12 cellular contexts compared by ENCODE assay signal in the genomic region with DNA sequence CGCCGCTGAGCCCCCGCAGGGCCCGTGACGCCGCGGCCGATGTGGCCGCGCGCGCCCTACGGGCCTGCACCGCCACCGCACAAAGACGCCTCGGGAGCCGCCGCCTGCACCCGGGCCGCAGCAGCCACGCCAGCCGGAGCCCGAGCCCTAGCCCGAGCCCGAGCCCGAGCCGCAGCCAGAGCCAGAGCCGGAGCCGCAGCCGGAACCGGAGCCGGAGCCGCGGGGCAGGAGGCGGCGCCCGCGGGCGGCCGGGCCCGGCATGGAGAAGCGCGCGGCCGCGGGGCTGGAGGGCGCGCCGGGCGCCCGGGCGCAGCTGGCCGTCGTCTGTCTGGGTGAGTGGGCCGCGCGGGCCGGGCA. TPM values are rescaled to one million over a fixed set of nuclear protein-coding genes. Genes with fewer than 3 reads are reported as not detected.
DNase-seq lines count a peak whose midpoint lies in the region; ATAC-seq, FAIRE-seq and TF ChIP-seq lines count a peak whose summit lies in the region.
"Had no signal": no experiment of that assay in that cellular context is flagged by ENCODE, and none has a peak within 500 bp of the region (broad histone marks: within the 10 kb centered on the region; RNA-seq: fewer than 3 reads in every experiment).

No MANE protein-coding gene starts in this region.

- POLR2A ChIA-PET in activated CD4-positive, alpha-beta T cell treated with anti-CD3 and anti-CD28 coated beads for 36 hours (lab: Charles Lee), result no interaction called here
- POLR2A ChIA-PET in HepG2 (lab: Yijun Ruan, JAX), result interaction anchor here (1.5 to 2.7 kb wide), 2 partner anchors 17 to 24 kb away, joined by 3 to 22 read pairs; no protein-coding TSS in a partner anchor

- H3K36me3 ChIP-seq in bronchial epithelial cell (ENCODE audit: control insufficient read depth, insufficient read depth, low read length) (no peaks in the 10 kb centered on the region), HepG2 (replicated peaks in 1 of 2; ENCODE audit: control insufficient read depth in 1 of 2, insufficient read depth in 2 of 2, low read length in 2 of 2) (peaks cover 2 to 21% of the 10 kb centered on the region in 2 experiments; a peak in 3 of 5 replicates), upper lobe of left lung (no peaks in the 10 kb centered on the region)

- in situ Hi-C loops in HepG2 (cut with HindIII; ENCODE audit: extremely low pct_ligation_motif_present, low pct_unique_long_range_greater_than_20kb), result no loop called here

- peak overlapping the region; percentile 83; the same call in 1 of the 2 replicates for H3K4me2 ChIP-seq in HepG2 (ENCODE audit: low read depth, low read length)

- no CpG with 5 or more reads among the region's 59 CpGs for WGBS in HepG2 (ENCODE audit: low lambda C conversion rate)
- WGBS in upper lobe of left lung, 2 donors, result no CpG with 5 or more reads among the region's 59 CpGs

- TF ChIP-seq POLR2A in HepG2 (IDR thresholded peaks at IDR 0.05; ENCODE audit: insufficient read depth in 1 of 2, low read depth in 2 of 2, low read length in 2 of 2) (no peak), upper lobe of left lung (IDR thresholded peaks at IDR 0.05) (no peak)

- DNase-seq in activated CD4-positive, alpha-beta T cell treated with anti-CD3 and anti-CD28 coated beads for 36 hours, result peak; percentile 17
- DNase-seq in activated CD4-positive, alpha-beta T cell treated with anti-CD3 and anti-CD28 coated beads for 4 hours, result no peak
- DNase-seq in bronchial epithelial cell (ENCODE audit: low read depth), result no peak
- no peak for DNase-seq in HepG2 (ENCODE audit: low spot score)
- peak in 1 of 2 donors; percentile 89 for DNase-seq in upper lobe of left lung
- DNase-seq in osteocyte (ENCODE audit: extremely low spot score, unreplicated experiment), result no peak
- DNase-seq in central memory CD4-positive, alpha-beta T cell, result no peak
- DNase-seq: activated T-cell treated with anti-CD3 and anti-CD28 coated beads, Interleukin-2, amount 50 U/mL, for 1 hour; HCEC 1CT; islet precursor cell; NCI-H1436 treated with DMSO at 0.1 percent for 48 hours had no signal

- no peaks in the 10 kb centered on the region for H3K9me3 ChIP-seq in HepG2 (ENCODE audit: low read length)
- no peaks in the 10 kb centered on the region for H3K9me3 ChIP-seq in upper lobe of left lung

- ATAC-seq in activated CD4-positive, alpha-beta T cell treated with anti-CD3 and anti-CD28 coated beads for 36 hours, result peak; percentile 33
- peak; percentile 3; the same call in 2 of the 3 replicates for ATAC-seq in HepG2
- peak in 1 of 2 donors; percentile 59 for ATAC-seq in upper lobe of left lung (ENCODE audit: low FRiP score in 2 of 2)
- ATAC-seq in activated T-helper 17 cell treated with anti-CD3 and anti-CD28 coated beads, Interleukin-2, amount 50 U/mL, for 72 hours (replicated peaks), result no peak

- H3K9me3 Mint-ChIP-seq in activated CD4-positive, alpha-beta T cell treated with anti-CD3 and anti-CD28 coated beads for 36 hours (ENCODE audit: low read depth), result no peaks in the 10 kb centered on the region
- no peaks in the 10 kb centered on the region for H3K9me3 Mint-ChIP-seq in osteocyte (ENCODE audit: unreplicated experiment)
- no peaks in the 10 kb centered on the region for H3K9me3 Mint-ChIP-seq in activated T-helper 17 cell treated with anti-CD3 and anti-CD28 coated beads, Interleukin-2, amount 50 U/mL, for 72 hours

- H3K4me3 ChIP-seq in bronchial epithelial cell (ENCODE audit: low read depth, low read length) (peak overlapping the region; percentile 43), HepG2 (replicated peaks in 1 of 3; ENCODE audit: insufficient read depth in 1 of 3, low read depth in 2 of 3, low read length in 3 of 3) (peak overlapping the region; percentile 73 to 78 (median 76); a peak in 5 of 6 replicates), upper lobe of left lung (peak overlapping the region in 3 of 4 donors; percentile 70)

- no peak overlapping the region for H2AFZ ChIP-seq in HepG2 (ENCODE audit: low read length)

- peak overlapping the region; percentile 85 for H3K27ac ChIP-seq in HepG2 (ENCODE audit: extremely low read length, insufficient read depth, low read length)
- H3K27ac ChIP-seq in upper lobe of left lung, result peak overlapping the region in 1 of 4 donors; percentile 70

- peaks cover 39% of the 10 kb centered on the region for H3K27me3 Mint-ChIP-seq in activated CD4-positive, alpha-beta T cell treated with anti-CD3 and anti-CD28 coated beads for 36 hours
- peaks cover 6% of the 10 kb centered on the region for H3K27me3 Mint-ChIP-seq in osteocyte (ENCODE audit: unreplicated experiment)
- H3K27me3 Mint-ChIP-seq in activated T-helper 17 cell treated with anti-CD3 and anti-CD28 coated beads, Interleukin-2, amount 50 U/mL, for 72 hours, result peaks cover 26% of the 10 kb centered on the region

- no peaks in the 10 kb centered on the region for H3K36me3 Mint-ChIP-seq in activated CD4-positive, alpha-beta T cell treated with anti-CD3 and anti-CD28 coated beads for 36 hours (ENCODE audit: low read depth)
- no peaks in the 10 kb centered on the region for H3K36me3 Mint-ChIP-seq in osteocyte (ENCODE audit: unreplicated experiment)
- H3K36me3 Mint-ChIP-seq in activated T-helper 17 cell treated with anti-CD3 and anti-CD28 coated beads, Interleukin-2, amount 50 U/mL, for 72 hours (ENCODE audit: low read depth), result peaks cover 4% of the 10 kb centered on the region

- CTCF ChIA-PET in activated CD4-positive, alpha-beta T cell treated with anti-CD3 and anti-CD28 coated beads for 36 hours (lab: Charles Lee), result interaction anchor here (1.7 kb wide), 1 partner anchor 11 kb away, joined by 5 read pairs; no protein-coding TSS in a partner anchor
- CTCF ChIA-PET in HepG2 (lab: Yijun Ruan, JAX; ENCODE audit: low intra/inter-chr PET ratio, low total read pairs), result no interaction called here

- TF ChIP-seq CTCF in bronchial epithelial cell (IDR thresholded peaks at IDR 0.05; ENCODE audit: insufficient read depth, low read length, severe bottlenecking) (no peak), HepG2 (CRISPR knock-in tag; IDR thresholded peaks at IDR 0.05) (no peak), upper lobe of left lung (IDR thresholded peaks at IDR 0.05) (no peak), osteocyte (IDR thresholded peaks at IDR 0.05) (no peak)

- H3K4me1 Mint-ChIP-seq in activated CD4-positive, alpha-beta T cell treated with anti-CD3 and anti-CD28 coated beads for 36 hours, result peaks cover under 1% of the 10 kb centered on the region
- H3K4me1 Mint-ChIP-seq in osteocyte (ENCODE audit: unreplicated experiment), result peaks cover 5% of the 10 kb centered on the region
- H3K4me1 Mint-ChIP-seq in activated T-helper 17 cell treated with anti-CD3 and anti-CD28 coated beads, Interleukin-2, amount 50 U/mL, for 72 hours, result no peaks in the 10 kb centered on the region

- H4K20me1 ChIP-seq in HepG2 (ENCODE audit: insufficient read depth, low read length), result no peaks in the 10 kb centered on the region

- TF ChIP-seq EP300 in HepG2 (IDR thresholded peaks at IDR 0.05; ENCODE audit: low read depth in 2 of 2, low read length in 2 of 2), result no peak
- TF ChIP-seq EP300 in HepG2 (CRISPR knock-in tag; IDR thresholded peaks at IDR 0.05; ENCODE audit: borderline replicate concordance), result no peak
- no peak for TF ChIP-seq EP300 in upper lobe of left lung (IDR thresholded peaks at IDR 0.05)

- H3K27ac Mint-ChIP-seq in activated CD4-positive, alpha-beta T cell treated with anti-CD3 and anti-CD28 coated beads for 36 hours, result no peak overlapping the region
- H3K27ac Mint-ChIP-seq in osteocyte (ENCODE audit: unreplicated experiment), result no peak overlapping the region
- H3K27ac Mint-ChIP-seq in activated T-helper 17 cell treated with anti-CD3 and anti-CD28 coated beads, Interleukin-2, amount 50 U/mL, for 72 hours, result no peak overlapping the region

- H3K4me1 ChIP-seq in HepG2 (ENCODE audit: insufficient read depth, low read length) (peaks cover 48% of the 10 kb centered on the region), upper lobe of left lung (peaks cover 8 to 22% (median 11%) of the 10 kb centered on the region in 4 donors)

- H3K9ac ChIP-seq in HepG2 (ENCODE audit: insufficient read depth, low read depth, low read length), result peak overlapping the region; percentile 77

- TF ChIP-seq RAD21 in HepG2 (CRISPR knock-in tag; IDR thresholded peaks at IDR 0.05), result no peak

- intact Hi-C loops in activated CD4-positive, alpha-beta T cell treated with anti-CD3 and anti-CD28 coated beads for 36 hours (cut with DNase I, micrococcal nuclease), result no loop called here
- intact Hi-C loops in HepG2 (cut with micrococcal nuclease; ENCODE audit: unreplicated experiment), result no loop called here

- H3K4me3 Mint-ChIP-seq in activated CD4-positive, alpha-beta T cell treated with anti-CD3 and anti-CD28 coated beads for 36 hours, result no peak overlapping the region
- H3K4me3 Mint-ChIP-seq in osteocyte (ENCODE audit: unreplicated experiment), result no peak overlapping the region
- no peak overlapping the region for H3K4me3 Mint-ChIP-seq in activated T-helper 17 cell treated with anti-CD3 and anti-CD28 coated beads, Interleukin-2, amount 50 U/mL, for 72 hours

- peaks cover 13% of the 10 kb centered on the region for H3K79me2 ChIP-seq in HepG2 (ENCODE audit: insufficient read depth, low read length)

- H3K27me3 ChIP-seq in bronchial epithelial cell (ENCODE audit: control insufficient read depth, insufficient read depth, low read length) (peaks cover 2% of the 10 kb centered on the region), HepG2 (ENCODE audit: control insufficient read depth in 1 of 2, insufficient read depth in 2 of 2, low read length in 2 of 2) (peaks cover 1 to 6% of the 10 kb centered on the region in 2 experiments; a peak in 2 of 5 replicates), upper lobe of left lung (no peaks in the 10 kb centered on the region)

- no peak for FAIRE-seq in bronchial epithelial cell (lab: Jason Lieb, UNC)
- no peak for FAIRE-seq in HepG2 (lab: Jason Lieb, UNC)

- BruUV-seq in HepG2 (replicated peaks; lab: Mats Ljungman, UMichigan), result no TSS peak

RNA-seq across cellular contexts. Expression of a gene that starts 0.4 kb away (rescaled TPM):
- total RNA-seq in activated CD4-positive, alpha-beta T cell treated with anti-CD3 and anti-CD28 coated beads for 36 hours, result under 1 TPM; 0.37 TPM
- total RNA-seq in bronchial epithelial cell (9.0 and 10.2 TPM in 2 replicates), HepG2 (2016; rRNA removed; fragmentation: Illumina TruSeq; extraction: Trizol) (45.1 and 51.6 TPM in 2 replicates), upper lobe of left lung (10 to 100 TPM in 4 of 6 donors, 1 to 10 TPM in 2; 8.2 to 29.7 (median 19.0) TPM), osteocyte (49.8 and 52.3 TPM in 2 replicates)
- total RNA-seq in HepG2 (2016; cell fraction: cytosol; rRNA removed; fragmentation: Illumina TruSeq; extraction: Trizol; ENCODE audit: low read depth), result 34.5 and 35.4 TPM in 2 replicates
- total RNA-seq in HepG2 (2016; cell fraction: insoluble cytoplasmic fraction; rRNA removed; fragmentation: Illumina TruSeq; extraction: Trizol), result 39.3 and 56.4 TPM in 2 replicates
- 85.6 and 91.5 TPM in 2 replicates for total RNA-seq in HepG2 (2016; cell fraction: membrane; rRNA removed; fragmentation: Illumina TruSeq; extraction: Trizol)
- 24.3 and 30.9 TPM in 2 replicates for total RNA-seq in HepG2 (2016; cell fraction: nucleus; rRNA removed; fragmentation: Illumina TruSeq; extraction: Trizol)
- 17.6 and 30.3 TPM in 2 replicates for polyA plus RNA-seq in HepG2 (2011; rRNA removed)
- polyA plus RNA-seq in HepG2 (2011; cell fraction: cytosol; rRNA removed), result 9.6 and 22.4 TPM in 2 replicates
- 49.0 and 59.4 TPM in 2 replicates for polyA plus RNA-seq in HepG2 (2011; cell fraction: nucleus; rRNA removed)
- 12.5 and 18.3 TPM in 2 replicates for polyA plus RNA-seq in HepG2 (2012)
- polyA plus RNA-seq in HepG2 (2016; cell fraction: cytosol; fragmentation: Illumina TruSeq; extraction: Trizol; ENCODE audit: low read depth), result 46.7 and 50.1 TPM in 2 replicates
- polyA plus RNA-seq in HepG2 (2016; cell fraction: insoluble cytoplasmic fraction; fragmentation: Illumina TruSeq; extraction: Trizol; ENCODE audit: low read depth), result 41.6 and 54.2 TPM in 2 replicates
- polyA plus RNA-seq in HepG2 (2016; cell fraction: membrane; fragmentation: Illumina TruSeq; extraction: Trizol; ENCODE audit: low read depth), result 92.1 and 104 TPM in 2 replicates
- polyA plus RNA-seq in HepG2 (2016; cell fraction: nucleus; fragmentation: Illumina TruSeq; extraction: Trizol; ENCODE audit: insufficient read depth, low read depth), result 70.1 and 70.6 TPM in 2 replicates
- polyA minus RNA-seq in HepG2 (2011; rRNA and poly(A)+ RNA removed; ENCODE audit: low replicate concordance), result 11.9 and 50.0 TPM in 2 replicates
- 9.7 and 13.5 TPM in 2 replicates for polyA minus RNA-seq in HepG2 (2011; cell fraction: cytosol; rRNA and poly(A)+ RNA removed)
- polyA minus RNA-seq in HepG2 (2011; cell fraction: nucleus; rRNA and poly(A)+ RNA removed), result 10.3 TPM in 2 replicates
- not detected for total RNA-seq in activated T-helper 17 cell treated with anti-CD3 and anti-CD28 coated beads, Interleukin-2, amount 50 U/mL, for 72 hours

RNA-seq across cellular contexts. Expression of a gene that starts 31.1 kb away (rescaled TPM):
- total RNA-seq in activated CD4-positive, alpha-beta T cell treated with anti-CD3 and anti-CD28 coated beads for 36 hours, result not detected
- total RNA-seq in bronchial epithelial cell, result under 0.01 TPM in 1 of 2 replicates, not detected in the other
- total RNA-seq in HepG2 (2016; rRNA removed; fragmentation: Illumina TruSeq; extraction: Trizol), result 0.41 and 2.2 TPM in 2 replicates
- total RNA-seq in HepG2 (2016; cell fraction: cytosol; rRNA removed; fragmentation: Illumina TruSeq; extraction: Trizol; ENCODE audit: low read depth), result 2.6 and 2.7 TPM in 2 replicates
- total RNA-seq in HepG2 (2016; cell fraction: insoluble cytoplasmic fraction; rRNA removed; fragmentation: Illumina TruSeq; extraction: Trizol), result 0.51 and 1.7 TPM in 2 replicates
- total RNA-seq in HepG2 (2016; cell fraction: membrane; rRNA removed; fragmentation: Illumina TruSeq; extraction: Trizol), result 1.5 and 1.7 TPM in 2 replicates
- total RNA-seq in HepG2 (2016; cell fraction: nucleus; rRNA removed; fragmentation: Illumina TruSeq; extraction: Trizol), result 1.7 and 2.4 TPM in 2 replicates
- polyA plus RNA-seq in HepG2 (2011; rRNA removed), result 1.1 TPM in 2 replicates
- 0.85 and 1.0 TPM in 2 replicates for polyA plus RNA-seq in HepG2 (2011; cell fraction: cytosol; rRNA removed)
- 4.6 and 6.0 TPM in 2 replicates for polyA plus RNA-seq in HepG2 (2011; cell fraction: nucleus; rRNA removed)
- 0.63 and 0.66 TPM in 2 replicates for polyA plus RNA-seq in HepG2 (2012)
- polyA plus RNA-seq in HepG2 (2016; cell fraction: cytosol; fragmentation: Illumina TruSeq; extraction: Trizol; ENCODE audit: low read depth), result 2.1 and 2.7 TPM in 2 replicates
- polyA plus RNA-seq in HepG2 (2016; cell fraction: insoluble cytoplasmic fraction; fragmentation: Illumina TruSeq; extraction: Trizol; ENCODE audit: low read depth), result 1.1 and 1.2 TPM in 2 replicates
- polyA plus RNA-seq in HepG2 (2016; cell fraction: membrane; fragmentation: Illumina TruSeq; extraction: Trizol; ENCODE audit: low read depth), result 2.4 and 2.6 TPM in 2 replicates
- 5.9 and 6.0 TPM in 2 replicates for polyA plus RNA-seq in HepG2 (2016; cell fraction: nucleus; fragmentation: Illumina TruSeq; extraction: Trizol; ENCODE audit: insufficient read depth, low read depth)
- 1.7 TPM in 1 of 2 replicates, not detected in the other for polyA minus RNA-seq in HepG2 (2011; rRNA and poly(A)+ RNA removed; ENCODE audit: low replicate concordance)
- 0.35 and 0.40 TPM in 2 replicates for polyA minus RNA-seq in HepG2 (2011; cell fraction: cytosol; rRNA and poly(A)+ RNA removed)
- polyA minus RNA-seq in HepG2 (2011; cell fraction: nucleus; rRNA and poly(A)+ RNA removed), result 0.62 and 0.64 TPM in 2 replicates
- 1 to 10 TPM in 1 of 6 donors, under 1 TPM in 3, not detected in 2; 0.29 to 2.1 (median 0.47) TPM for total RNA-seq in upper lobe of left lung
- total RNA-seq in osteocyte, result not detected in 2 replicates
- total RNA-seq in activated T-helper 17 cell treated with anti-CD3 and anti-CD28 coated beads, Interleukin-2, amount 50 U/mL, for 72 hours, result not detected
